ENCODE assay signal across 9 cellular contexts in genomic region chr17:1783271-1783670, GRCh38. TPM values are rescaled to one million over a fixed set of nuclear protein-coding genes. Genes with fewer than 3 reads are reported as not detected.
DNase-seq lines count a peak whose midpoint lies in the region; ATAC-seq and TF ChIP-seq lines count a peak whose summit lies in the region.
"Had no signal": no experiment of that assay in that cellular context is flagged by ENCODE, and none has a peak within 500 bp of the region (broad histone marks: within the 10 kb centered on the region; RNA-seq: fewer than 3 reads in every experiment).

No MANE protein-coding gene starts in this region.

- no peak for TF ChIP-seq POLR2A in testis (IDR thresholded peaks at IDR 0.05)

- no peak overlapping the region for H3K4me3 ChIP-seq in duodenal mucosa (ENCODE audit: low read depth in 1 of 2, low read length in 2 of 2)
- H3K4me3 ChIP-seq in testis: no peak overlapping the region

- H3K36me3 ChIP-seq in duodenal mucosa (ENCODE audit: control insufficient read depth in 1 of 2, insufficient read depth in 2 of 2, low read length in 2 of 2): peaks cover 18 to 46% of the 10 kb centered on the region in 2 donors
- H3K36me3 ChIP-seq in testis (ENCODE audit: low read depth, missing control alignments): no peaks in the 10 kb centered on the region

- peaks cover 56% of the 10 kb centered on the region for H3K36me3 Mint-ChIP-seq in T-cell
- H3K36me3 Mint-ChIP-seq in mesothelial cell of epicardium: peaks cover 33% of the 10 kb centered on the region

- H3K9ac ChIP-seq in duodenal mucosa (ENCODE audit: low read depth in 1 of 2, low read length in 2 of 2): peak overlapping the region; percentile 44 to 45

- 40 to 53% methylated on average over 19 of the region's 19 CpGs for WGBS in testis, 2 donors

- CTCF ChIA-PET in T-cell (lab: Charles Lee): no interaction called here

- H3K4me1 Mint-ChIP-seq in T-cell (peaks cover 0 to 13% (median 11%) of the 10 kb centered on the region in 3 donors), mesothelial cell of epicardium (peaks cover 19% of the 10 kb centered on the region)

- H3K9me3 ChIP-seq in duodenal mucosa (ENCODE audit: control insufficient read depth in 1 of 2, low read length in 2 of 2) (no peaks in the 10 kb centered on the region), testis (no peaks in the 10 kb centered on the region)

- no peak for ATAC-seq in T-cell (replicated peaks in 1 of 4)

- H3K4me3 Mint-ChIP-seq in T-cell (no peak overlapping the region), mesothelial cell of epicardium (no peak overlapping the region)

- H3K27me3 ChIP-seq in duodenal mucosa (ENCODE audit: control insufficient read depth in 1 of 2, insufficient read depth in 2 of 2, low read length in 2 of 2) (no peaks in the 10 kb centered on the region), testis (no peaks in the 10 kb centered on the region)

- no peaks in the 10 kb centered on the region for H3K27me3 Mint-ChIP-seq in T-cell
- no peaks in the 10 kb centered on the region for H3K27me3 Mint-ChIP-seq in mesothelial cell of epicardium (ENCODE audit: low read depth)

- H3K27ac Mint-ChIP-seq in T-cell (peak overlapping the region; percentile 72 to 80), mesothelial cell of epicardium (peak overlapping the region; percentile 81)

- H3K27ac ChIP-seq in duodenal mucosa (ENCODE audit: low read depth, low read length): peak overlapping the region; percentile 85
- peak overlapping the region; percentile 93 to 96 for H3K27ac ChIP-seq in testis

- DNase-seq in T-cell (peak in 1 of 34 experiments; percentile 3), mesothelial cell of epicardium (ENCODE audit: low spot score in 2 of 2, unreplicated experiment in 2 of 2) (no peak), testis (peak; percentile 58), AG20443 (ENCODE audit: low spot score) (no peak)
- DNase-seq in activated CD8-positive, alpha-beta memory T cell treated with anti-CD3 and anti-CD28 coated beads, Interleukin-2, amount 50 U/mL, for 48 hours: no peak
- DNase-seq in stimulated activated CD4-positive, alpha-beta T cell treated with anti-CD3 and anti-CD28 coated beads, Interleukin-4, amount 100 ng/mL, for 24 hours: no peak
- DNase-seq: NCI-H446, T-helper 9 cell had no signal

- peaks cover 24 to 41% of the 10 kb centered on the region in 2 donors for H3K4me1 ChIP-seq in duodenal mucosa (ENCODE audit: control insufficient read depth in 1 of 2, insufficient read depth in 2 of 2, low read length in 2 of 2)
- peaks cover 66% of the 10 kb centered on the region for H3K4me1 ChIP-seq in testis

- no peak for TF ChIP-seq CTCF in mesothelial cell of epicardium (IDR thresholded peaks at IDR 0.05; ENCODE audit: unreplicated experiment)
- TF ChIP-seq CTCF in testis (IDR thresholded peaks at IDR 0.05): no peak

- intact Hi-C loops in testis (cut with DNase I; ENCODE audit: low total_unique reads): loop anchor here (5.0 kb wide), 1 partner anchor 51 kb away; no protein-coding TSS in a partner anchor

- POLR2A ChIA-PET in T-cell (lab: Charles Lee): interaction anchor here in 1 of 2 donors (0.6 kb wide), 1 partner anchor 13 kb away, joined by 12 read pairs; no protein-coding TSS in a partner anchor

- H3K9me3 Mint-ChIP-seq in T-cell (no peaks in the 10 kb centered on the region), mesothelial cell of epicardium (no peaks in the 10 kb centered on the region)

RNA-seq across cellular contexts. Expression of gene SERPINF1, which starts 21.4 kb away (rescaled TPM):
- total RNA-seq in T-cell: 1 to 10 TPM in 4 of 5 donors, under 1 TPM in 1; 0.68 to 8.9 (median 4.4) TPM
- total RNA-seq in mesothelial cell of epicardium: 69.6 to 72.5 TPM (median 71.4 TPM) in 3 replicates
- 1,000 to 10,000 TPM; 1,211 to 2,317 TPM for total RNA-seq in testis
- 828 TPM for polyA plus RNA-seq in testis (ENCODE audit: insufficient read depth, low read depth, low replicate concordance)

RNA-seq across cellular contexts. Expression of gene SERPINF2, which starts 40.6 kb away (rescaled TPM):
- total RNA-seq in T-cell: 1 to 10 TPM in 4 of 5 donors, under 1 TPM in 1; 0.86 to 2.9 (median 1.4) TPM
- 0.32 to 0.63 TPM (median 0.44 TPM) in 3 replicates for total RNA-seq in mesothelial cell of epicardium
- 10 to 100 TPM; 31.7 to 41.9 TPM for total RNA-seq in testis
- 15.3 TPM for polyA plus RNA-seq in testis (ENCODE audit: insufficient read depth, low read depth, low replicate concordance)

RNA-seq across cellular contexts. Expression of gene SMYD4, which starts 46.4 kb away (rescaled TPM):
- total RNA-seq in T-cell: 10 to 100 TPM; 24.4 to 42.7 (median 38.5) TPM
- 21.9 to 24.9 TPM (median 24.5 TPM) in 3 replicates for total RNA-seq in mesothelial cell of epicardium
- 10 to 100 TPM; 21.2 to 23.0 TPM for total RNA-seq in testis
- polyA plus RNA-seq in testis (ENCODE audit: insufficient read depth, low read depth, low replicate concordance): 14.4 TPM

RNA-seq across cellular contexts. Expression of gene RPA1, which starts 46.5 kb away (rescaled TPM):
- total RNA-seq in T-cell: 100 to 1,000 TPM in 3 of 5 donors, 10 to 100 TPM in 2; 78.9 to 124 (median 107) TPM
- total RNA-seq in mesothelial cell of epicardium: 91.2 to 98.0 TPM (median 94.2 TPM) in 3 replicates
- total RNA-seq in testis: 10 to 100 TPM; 31.7 to 36.4 TPM
- polyA plus RNA-seq in testis (ENCODE audit: insufficient read depth, low read depth, low replicate concordance): 52.9 TPM

RNA-seq across cellular contexts. Expression of gene WDR81, which starts 58.8 kb away (rescaled TPM):
- total RNA-seq in T-cell (10 to 100 TPM; 41.4 to 76.0 (median 63.1) TPM), mesothelial cell of epicardium (20.3 to 22.9 TPM (median 20.6 TPM) in 3 replicates), testis (10 to 100 TPM; 58.4 to 71.4 TPM)
- 16.9 TPM for polyA plus RNA-seq in testis (ENCODE audit: insufficient read depth, low read depth, low replicate concordance)

Comparison
In these comparisons a context has a peak if more than half of its experiments do, and no peak if none do; other contexts are left out.
1. RNA of gene SERPINF1, which starts 21.4 kb away (total RNA-seq): 1,211 to 2,317 TPM in testis; 69.6 to 72.5 TPM in mesothelial cell of epicardium and 0.68 to 8.9 TPM in T-cell; every median in the first group is over 10 times any median in the second.
2. RNA of gene SERPINF2, which starts 40.6 kb away (total RNA-seq): 31.7 to 41.9 TPM in testis; 0.86 to 2.9 TPM in T-cell and 0.32 to 0.63 TPM in mesothelial cell of epicardium; every median in the first group is over 4 times any median in the second.